Comparison of ENCODE assay signal across 1 cellular context in genomic region chr1:241963722-241964121, GRCh38.
TF ChIP-seq lines count a peak whose summit lies in the region.

No MANE protein-coding gene starts in this region.

TF ChIP-seq in GM23338, 12 proteins besides CTCF, POLR2A, EP300 and RAD21 (continued from another document):
- TF ChIP-seq ZNF462 (CRISPR knock-in tag; IDR thresholded peaks at IDR 0.05): no peak
- no peak for TF ChIP-seq STAT1 (IDR thresholded peaks at IDR 0.05; ENCODE audit: unreplicated experiment)
- no peak for TF ChIP-seq CREB1 (CRISPR knock-in tag; IDR thresholded peaks at IDR 0.05; ENCODE audit: low read depth)
- TF ChIP-seq EZH2 (IDR thresholded peaks at IDR 0.05; ENCODE audit: low read depth, unreplicated experiment): no peak
- TF ChIP-seq NANOG (IDR thresholded peaks at IDR 0.05; ENCODE audit: borderline replicate concordance): no peak
- TF ChIP-seq REST (IDR thresholded peaks at IDR 0.05; ENCODE audit: unreplicated experiment): no peak
- no peak for TF ChIP-seq ZNF114 (CRISPR knock-in tag; IDR thresholded peaks at IDR 0.05)
- no peak for TF ChIP-seq JUNB (IDR thresholded peaks at IDR 0.05; ENCODE audit: unreplicated experiment)
- no peak for TF ChIP-seq ZNF331 (CRISPR knock-in tag; IDR thresholded peaks at IDR 0.05; ENCODE audit: low read depth)
- TF ChIP-seq EZH2phosphoT487 (IDR thresholded peaks at IDR 0.05; ENCODE audit: unreplicated experiment): no peak
- TF ChIP-seq ETS1 (IDR thresholded peaks at IDR 0.05): no peak
